Comparison of ENCODE assay signal across 30 cellular contexts in the genomic region with DNA sequence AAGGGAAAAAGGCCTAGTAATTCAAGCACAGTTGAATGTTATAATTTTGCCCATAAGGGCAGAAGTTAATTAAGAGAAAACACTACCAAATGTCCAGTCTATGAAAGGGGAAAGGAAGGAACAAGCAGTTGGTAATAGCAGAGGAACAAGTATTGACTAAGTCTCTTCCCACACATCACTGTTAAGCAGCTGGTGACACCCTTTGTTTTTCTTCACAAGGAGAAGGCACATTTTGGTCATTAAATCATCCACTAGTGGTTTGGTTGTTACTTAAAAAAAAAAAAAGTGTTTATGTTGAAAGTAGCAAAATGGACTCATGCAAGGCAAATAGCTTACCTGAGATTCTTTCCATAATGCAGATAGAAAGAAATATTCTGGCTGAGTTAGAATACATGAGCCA.
"Had no signal": no experiment of that assay in that cellular context is flagged by ENCODE, and none has a peak within 500 bp of the region (broad histone marks: within the 10 kb centered on the region; RNA-seq: fewer than 3 reads in every experiment).

No MANE protein-coding gene starts in this region.

- H3K27ac ChIP-seq: ascending aorta, cardiac muscle cell, Peyer's patch had no signal

- H3K9me3 ChIP-seq: ascending aorta, MG63, Peyer's patch had no signal

- H3K27me3 ChIP-seq: ascending aorta, cardiac muscle cell, MG63, Peyer's patch had no signal

- H3K36me3 ChIP-seq: ascending aorta, cardiac muscle cell, MG63, Peyer's patch had no signal

- H3K4me3 ChIP-seq: ascending aorta, cardiac muscle cell, MG63, Peyer's patch had no signal

- H3K4me1 ChIP-seq: ascending aorta, Peyer's patch had no signal

- DNase-seq: activated CD4-positive, alpha-beta T cell treated with anti-CD3 and anti-CD28 coated beads for 36 hours; activated CD4-positive, alpha-beta T cell treated with anti-CD3 and anti-CD28 coated beads, Interleukin-2, amount 10 ng/mL, durations not matched to agents 7 days and 5 days; activated CD4-positive, alpha-beta T cell treated with anti-CD3 and anti-CD28 coated beads, Interleukin-2, amount 50 U/mL, for 48 hours; activated CD8-positive, alpha-beta T cell treated with anti-CD3 and anti-CD28 coated beads, Interleukin-2, amount 10 ng/mL, durations not matched to agents 7 days and 5 days; activated gamma-delta T cell; activated naive CD4-positive, alpha-beta T cell treated with Interleukin-2 at 50 U/mL for 16 hours; activated naive CD8-positive, alpha-beta T cell treated with anti-CD3 and anti-CD28 coated beads, Interleukin-2, amount 10 ng/mL, durations not matched to agents 7 days and 5 days; activated T-cell treated with anti-CD3 and anti-CD28 coated beads, Interleukin-2, amount 50 U/mL, for 24 hours; amygdala; Karpas-422; KBM-7; MG63; NCI-H1048; NCI-H1105 treated with DMSO at 0.1 percent for 48 hours; NCI-H146; NCI-H187; NCI-H2081; NCI-H2171 treated with DMSO at 0.1 percent for 48 hours; NCI-H2227 treated with DMSO at 0.1 percent for 48 hours; NCI-H446 treated with DMSO at 0.1 percent for 48 hours; NCI-H524; Peyer's patch; RPMI8226; SHP77 treated with DMSO at 0.1 percent for 48 hours; SW 1271; T-helper 1 cell; T-helper 2 cell; T-helper 9 cell had no signal
